ENCODE assay signal across 23 cellular contexts in genomic region chr11:486189-486588, GRCh38. TPM values are rescaled to one million over a fixed set of nuclear protein-coding genes. Genes with fewer than 3 reads are reported as not detected.
DNase-seq lines count a peak whose midpoint lies in the region; ATAC-seq and TF ChIP-seq lines count a peak whose summit lies in the region.
"Had no signal": no experiment of that assay in that cellular context is flagged by ENCODE, and none has a peak within 500 bp of the region (broad histone marks: within the 10 kb centered on the region; RNA-seq: fewer than 3 reads in every experiment).

No MANE protein-coding gene starts in this region.

- H3K27me3 Mint-ChIP-seq in stimulated activated naive CD8-positive, alpha-beta T cell treated with anti-CD3 and anti-CD28 coated beads, Interleukin-15, amount 100 ng/mL, for 72 hours: no peaks in the 10 kb centered on the region
- H3K27me3 Mint-ChIP-seq: B cell; CD4-positive, CD25-positive, alpha-beta regulatory T cell had no signal

- no peak overlapping the region for H2BK120ac ChIP-seq in neuronal stem cell (ENCODE audit: low read depth, low read length)

- TF ChIP-seq CTCF in RWPE2 (IDR thresholded peaks at IDR 0.05; ENCODE audit: poor library complexity, severe bottlenecking) (no peak), PC-9 (conservative IDR thresholded peaks at IDR 0.05) (no peak)

- H3K4me2 ChIP-seq in neuronal stem cell (ENCODE audit: insufficient read depth, low read length, poor library complexity, severe bottlenecking) (no peak overlapping the region), PC-9 (no peak overlapping the region)
- H3K4me2 ChIP-seq: BLaER1, GM23338 had no signal

- no peak overlapping the region for H3K27ac Mint-ChIP-seq in stimulated activated naive CD8-positive, alpha-beta T cell treated with anti-CD3 and anti-CD28 coated beads, Interleukin-15, amount 100 ng/mL, for 72 hours
- H3K27ac Mint-ChIP-seq: B cell; CD4-positive, CD25-positive, alpha-beta regulatory T cell; CD8-positive, alpha-beta T cell; GM23338; H9; HFFc6 had no signal

- H2BK5ac ChIP-seq in neuronal stem cell (ENCODE audit: low read length): no peak overlapping the region

- H3K4me1 Mint-ChIP-seq in stimulated activated naive CD8-positive, alpha-beta T cell treated with anti-CD3 and anti-CD28 coated beads, Interleukin-15, amount 100 ng/mL, for 72 hours: no peaks in the 10 kb centered on the region
- H3K4me1 Mint-ChIP-seq: B cell; CD4-positive, CD25-positive, alpha-beta regulatory T cell; GM23338; H9 had no signal

- CTCF ChIA-PET in PC-9 (lab: Charles Lee): no interaction called here

- no peaks in the 10 kb centered on the region for H3K9me3 ChIP-seq in RWPE2 (ENCODE audit: severe bottlenecking)
- peaks cover 0 to 3% of the 10 kb centered on the region in 2 donors for H3K9me3 ChIP-seq in neuronal stem cell (replicated peaks in 1 of 2; ENCODE audit: control insufficient read depth in 2 of 2, insufficient read depth in 1 of 2, low read depth in 1 of 2, low read length in 2 of 2)
- H3K9me3 ChIP-seq in PC-9 (ENCODE audit: insufficient read depth, low read depth): no peaks in the 10 kb centered on the region
- H3K9me3 ChIP-seq: Caco-2 had no signal

- H2BK12ac ChIP-seq in neuronal stem cell (ENCODE audit: low read length): no peak overlapping the region

- peak overlapping the region; percentile 85 for H3K23ac ChIP-seq in neuronal stem cell (ENCODE audit: low read depth, low read length, poor library complexity)

- H3K18ac ChIP-seq in neuronal stem cell (ENCODE audit: low read length): peak overlapping the region; percentile 17

- H3K4ac ChIP-seq in neuronal stem cell (ENCODE audit: low read length): no peak overlapping the region

- no peak overlapping the region for H3K14ac ChIP-seq in neuronal stem cell (ENCODE audit: low read length)

- H4K91ac ChIP-seq in neuronal stem cell (ENCODE audit: low read depth, low read length, poor library complexity): no peak overlapping the region

- H3K4me3 ChIP-seq in RWPE2 (ENCODE audit: severe bottlenecking): no peak overlapping the region
- no peak overlapping the region for H3K4me3 ChIP-seq in neuronal stem cell (ENCODE audit: low read length in 2 of 2)
- H3K4me3 ChIP-seq in PC-9: no peak overlapping the region
- H3K4me3 ChIP-seq: BLaER1, GM12878, GM23338 had no signal

- ATAC-seq in stimulated activated naive CD8-positive, alpha-beta T cell treated with anti-CD3 and anti-CD28 coated beads, Interleukin-15, amount 100 ng/mL, for 72 hours: peak; percentile 27
- ATAC-seq in stimulated activated naive CD8-positive, alpha-beta T cell treated with anti-CD3 and anti-CD28 coated beads, Interleukin-15, Interleukin-2, amounts not matched to agents 100 U/mL and 50 U/mL, for 24 hours: no peak
- ATAC-seq in RWPE2 (ENCODE audit: low read depth): no peak
- ATAC-seq: CD8-positive, alpha-beta T cell; GM12878; GM23338; HCT116 had no signal

- no peaks in the 10 kb centered on the region for H3F3A ChIP-seq in PC-9 (ENCODE audit: insufficient read depth, low read depth)

- POLR2A ChIA-PET in PC-9 (lab: Charles Lee; ENCODE audit: unreplicated experiment): no interaction called here

- H3K4me1 ChIP-seq in RWPE2 (ENCODE audit: insufficient read depth, poor library complexity, severe bottlenecking): no peaks in the 10 kb centered on the region
- H3K4me1 ChIP-seq in neuronal stem cell (ENCODE audit: control insufficient read depth in 2 of 2, insufficient read depth in 1 of 2, low read depth in 1 of 2, low read length in 2 of 2): no peaks in the 10 kb centered on the region
- H3K4me1 ChIP-seq in PC-9 (replicated peaks; ENCODE audit: insufficient read depth): no peaks in the 10 kb centered on the region
- H3K4me1 ChIP-seq: BLaER1, Caco-2 had no signal

- intact Hi-C loops in PC-9 (cut with micrococcal nuclease; ENCODE audit: unreplicated experiment): no loop called here

- H4K8ac ChIP-seq in neuronal stem cell (ENCODE audit: low read depth, low read length): no peak overlapping the region

- H2AK5ac ChIP-seq in neuronal stem cell (ENCODE audit: low read depth, low read length): no peak overlapping the region

- H3K9me3 Mint-ChIP-seq in stimulated activated naive CD8-positive, alpha-beta T cell treated with anti-CD3 and anti-CD28 coated beads, Interleukin-15, amount 100 ng/mL, for 72 hours: no peaks in the 10 kb centered on the region
- H3K9me3 Mint-ChIP-seq: CD4-positive, CD25-positive, alpha-beta regulatory T cell; CD8-positive, alpha-beta T cell; GM23338 had no signal

- H3K27me3 ChIP-seq in RWPE2 (ENCODE audit: insufficient read depth, poor library complexity, severe bottlenecking) (no peaks in the 10 kb centered on the region), neuronal stem cell (ENCODE audit: control insufficient read depth in 3 of 3, insufficient read depth in 3 of 3, low read depth in 1 of 3, low read length in 3 of 3) (no peaks in the 10 kb centered on the region), PC-9 (ENCODE audit: insufficient read depth, low read depth) (no peaks in the 10 kb centered on the region)
- H3K27me3 ChIP-seq: BLaER1 had no signal

- H3K79me1 ChIP-seq in neuronal stem cell (ENCODE audit: low read depth, low read length): peaks cover 19% of the 10 kb centered on the region

- no peaks in the 10 kb centered on the region for H3K79me2 ChIP-seq in PC-9 (ENCODE audit: low read depth)

- no peaks in the 10 kb centered on the region for H4K20me1 ChIP-seq in PC-9 (ENCODE audit: insufficient read depth)

- no peaks in the 10 kb centered on the region for H3K9me2 ChIP-seq in PC-9 (ENCODE audit: insufficient read depth)

- no peak overlapping the region for H3K4me3 Mint-ChIP-seq in stimulated activated naive CD8-positive, alpha-beta T cell treated with anti-CD3 and anti-CD28 coated beads, Interleukin-15, amount 100 ng/mL, for 72 hours
- H3K4me3 Mint-ChIP-seq: B cell; CD4-positive, CD25-positive, alpha-beta regulatory T cell; CD8-positive, alpha-beta T cell; GM23338; H9; HFFc6 had no signal

- no peak for DNase-seq in stimulated activated naive CD8-positive, alpha-beta T cell treated with anti-CD3 and anti-CD28 coated beads, Interleukin-15, amount 100 ng/mL, for 72 hours
- no peak for DNase-seq in stimulated activated naive CD8-positive, alpha-beta T cell treated with anti-CD3 and anti-CD28 coated beads, Interleukin-15, Interleukin-2, amounts not matched to agents 100 U/mL and 50 U/mL, for 24 hours
- DNase-seq in RWPE2 (ENCODE audit: low spot score): peak; percentile 47
- DNase-seq in neuronal stem cell (ENCODE audit: low spot score): no peak
- DNase-seq in DMS53 treated with DMSO at 0.1 percent for 48 hours (lab: John Stamatoyannopoulos, UW; ENCODE audit: unreplicated experiment): no peak
- no peak for DNase-seq in PC-9
- no peak for DNase-seq in NCI-H526 treated with DMSO at 0.1 percent for 48 hours (lab: John Stamatoyannopoulos, UW)
- DNase-seq: Caco-2; CD4-positive, CD25-positive, alpha-beta regulatory T cell; CD8-positive, alpha-beta T cell; DMS153; DMS79; EL; GDM1; H9; HFFc6 had no signal

- H2AFZ ChIP-seq in neuronal stem cell (ENCODE audit: low read length) (no peak overlapping the region), PC-9 (no peak overlapping the region)
- H2AFZ ChIP-seq: GM23338 had no signal

- H3K36me3 ChIP-seq in RWPE2 (ENCODE audit: low read depth) (peaks cover 7% of the 10 kb centered on the region; the same call in 1 of the 2 replicates), neuronal stem cell (replicated peaks in 1 of 2; ENCODE audit: control insufficient read depth in 2 of 2, insufficient read depth in 2 of 2, low read length in 2 of 2) (peaks cover 12 to 21% of the 10 kb centered on the region in 2 donors), PC-9 (ENCODE audit: low read depth) (no peaks in the 10 kb centered on the region)

- peak overlapping the region; percentile 70 for H3K9ac ChIP-seq in neuronal stem cell (ENCODE audit: low read depth, low read length, poor library complexity)
- H3K9ac ChIP-seq: BLaER1 had no signal

- H2BK15ac ChIP-seq in neuronal stem cell (ENCODE audit: low read length): no peak overlapping the region

- no CpG with 5 or more reads among the region's 23 CpGs for WGBS in neuronal stem cell (ENCODE audit: extremely low coverage in 2 of 2, insufficient read length in 2 of 2, insufficient replicate concordance in 1 of 2), 2 donors

- no peak overlapping the region for H3K27ac ChIP-seq in RWPE2 (ENCODE audit: poor library complexity, severe bottlenecking)
- H3K27ac ChIP-seq in neuronal stem cell (replicated peaks; ENCODE audit: low read length): no peak overlapping the region
- H3K27ac ChIP-seq in PC-9: no peak overlapping the region
- H3K27ac ChIP-seq: BLaER1, C4-2B had no signal

- no TSS peak for BruUV-seq in PC-9 (replicated peaks; lab: Mats Ljungman, UMichigan)

RNA-seq across cellular contexts. Expression of gene RNH1, which starts 20.9 kb away (rescaled TPM):
- polyA plus RNA-seq in neuronal stem cell (2013, experiment 1 of 2): 35.7 TPM
- polyA plus RNA-seq in neuronal stem cell (2013, experiment 2 of 2): 35.1 TPM
- 87.8 and 104 TPM in 2 replicates for total RNA-seq in PC-9 (2021)

RNA-seq across cellular contexts. Expression of gene PTDSS2, which starts 36.1 kb away (rescaled TPM):
- 27.4 TPM for polyA plus RNA-seq in neuronal stem cell (2013, experiment 1 of 2)
- 26.0 TPM for polyA plus RNA-seq in neuronal stem cell (2013, experiment 2 of 2)
- 32.5 and 38.8 TPM in 2 replicates for total RNA-seq in PC-9 (2021)

RNA-seq across cellular contexts. Expression of gene ANO9, which starts 44.4 kb away (rescaled TPM):
- 2.8 TPM for polyA plus RNA-seq in neuronal stem cell (2013, experiment 1 of 2)
- polyA plus RNA-seq in neuronal stem cell (2013, experiment 2 of 2): 1.9 TPM
- total RNA-seq in PC-9 (2021): 18.1 and 27.6 TPM in 2 replicates
- total RNA-seq: H4, HFFc6 had no signal

RNA-seq across cellular contexts. Expression of gene HRAS, which starts 49.2 kb away (rescaled TPM):
- polyA plus RNA-seq in neuronal stem cell (2013, experiment 1 of 2): 26.4 TPM
- 25.5 TPM for polyA plus RNA-seq in neuronal stem cell (2013, experiment 2 of 2)
- total RNA-seq in PC-9 (2021): 47.2 and 47.5 TPM in 2 replicates

RNA-seq across cellular contexts. Expression of gene LRRC56, which starts 51.1 kb away (rescaled TPM):
- 1.1 TPM for polyA plus RNA-seq in neuronal stem cell (2013, experiment 1 of 2)
- polyA plus RNA-seq in neuronal stem cell (2013, experiment 2 of 2): 1.2 TPM
- 5.0 and 6.3 TPM in 2 replicates for total RNA-seq in PC-9 (2021)
